ENCODE assay signal across 8 cellular contexts in the genomic region with DNA sequence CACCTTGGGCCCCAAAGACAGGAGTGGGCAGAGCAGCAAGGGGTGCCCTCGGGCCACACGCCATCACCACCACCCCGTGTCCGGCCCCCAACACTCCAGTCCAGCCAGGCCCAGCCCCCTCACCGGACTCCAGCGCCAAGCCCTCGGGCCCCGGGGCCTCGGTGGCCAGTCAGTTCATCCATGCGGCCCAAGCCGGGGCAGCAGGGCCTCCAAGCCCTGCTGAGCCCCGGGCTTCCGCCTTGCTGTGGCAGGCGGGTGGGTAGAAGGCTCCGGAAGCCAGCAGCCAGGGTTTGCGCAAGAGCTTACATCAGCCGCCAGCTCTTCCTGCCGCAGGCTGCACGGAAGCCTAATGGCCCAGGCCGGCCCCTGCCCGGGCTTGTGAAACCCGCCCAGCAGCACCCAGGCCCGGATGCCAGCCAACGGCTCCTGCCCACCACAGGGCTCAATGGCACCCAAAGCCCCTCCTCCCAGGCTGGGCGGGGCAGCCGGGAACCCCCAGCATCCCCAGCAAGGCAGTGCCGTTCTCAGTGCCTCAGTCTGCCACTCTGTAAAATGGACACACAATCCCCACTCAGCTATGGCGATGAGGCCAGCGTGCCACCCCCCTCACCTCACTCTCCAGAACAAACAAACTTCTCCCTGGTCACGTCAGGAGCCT. TPM values are rescaled to one million over a fixed set of nuclear protein-coding genes. Genes with fewer than 3 reads are reported as not detected.
DNase-seq lines count a peak whose midpoint lies in the region; ATAC-seq and TF ChIP-seq lines count a peak whose summit lies in the region.

No MANE protein-coding gene starts in this region.

- H3K4me2 ChIP-seq in OCI-LY3 (ENCODE audit: low read length) (peak overlapping the region; percentile 84), fibroblast of lung (ENCODE audit: extremely low read depth, insufficient read depth, low read length) (peak overlapping the region; percentile 82)

- TF ChIP-seq EP300 in upper lobe of left lung (IDR thresholded peaks at IDR 0.05): peak in 1 of 4 donors; percentile 60

- H3K4me3 ChIP-seq in OCI-LY3 (ENCODE audit: low read length): peak overlapping the region; percentile 99
- peak overlapping the region; percentile 38 to 58 (median 53) for H3K4me3 ChIP-seq in fibroblast of lung (replicated peaks in 1 of 4; ENCODE audit: control extremely low read depth in 1 of 4, insufficient read depth in 1 of 4, low read depth in 3 of 4, low read length in 4 of 4)
- peak overlapping the region; percentile 20 to 69 (median 45) for H3K4me3 ChIP-seq in upper lobe of left lung

- H3K4me1 ChIP-seq in OCI-LY3 (ENCODE audit: low read length) (peaks cover 5% of the 10 kb centered on the region), fibroblast of lung (ENCODE audit: control insufficient read depth, extremely low read depth, insufficient read depth, low read length) (no peaks in the 10 kb centered on the region), upper lobe of left lung (peaks cover 30 to 53% (median 32%) of the 10 kb centered on the region in 4 donors)

- peak overlapping the region; percentile 66 for H2AFZ ChIP-seq in OCI-LY3 (ENCODE audit: low read depth, low read length)
- no peak overlapping the region for H2AFZ ChIP-seq in fibroblast of lung (ENCODE audit: low read length)

- TF ChIP-seq CTCF in OCI-LY3 (IDR thresholded peaks at IDR 0.05; ENCODE audit: low read depth, low read length): no peak
- TF ChIP-seq CTCF in fibroblast of lung (conservative IDR thresholded peaks at IDR 0.05 in 1 of 2, IDR thresholded peaks at IDR 0.05 in 1 of 2; ENCODE audit: low read depth in 1 of 2, low read length in 2 of 2): no peak
- TF ChIP-seq CTCF in upper lobe of left lung (IDR thresholded peaks at IDR 0.05): no peak

- 2 to 23% methylated on average over 3 to 13 of the region's 30 CpGs for WGBS in upper lobe of left lung, 2 donors

- H3K79me2 ChIP-seq in OCI-LY3 (ENCODE audit: low read length) (peaks cover 23% of the 10 kb centered on the region), fibroblast of lung (ENCODE audit: control insufficient read depth, insufficient read depth, low read length) (peaks cover 78% of the 10 kb centered on the region)

- DNase-seq in NCI-H2196 (lab: John Stamatoyannopoulos, UW; ENCODE audit: unreplicated experiment) (peak; percentile 57), NCI-H2196 treated with DMSO at 0.1 percent for 48 hours (lab: John Stamatoyannopoulos, UW; ENCODE audit: unreplicated experiment) (no peak), activated T-cell treated with anti-CD3 and anti-CD28 coated beads for 48 hours (ENCODE audit: low read depth) (peak; percentile 86), fibroblast of lung (ENCODE audit: low read depth in 2 of 2) (peak; percentile 53 to 94), pons (ENCODE audit: low spot score) (peak; percentile 68), upper lobe of left lung (peak; percentile 96 to 98)

- H4K20me1 ChIP-seq in OCI-LY3 (ENCODE audit: insufficient read depth, low read length) (no peaks in the 10 kb centered on the region), fibroblast of lung (ENCODE audit: control insufficient read depth, extremely low read depth, insufficient read depth, low read length) (no peaks in the 10 kb centered on the region)

- peak overlapping the region; percentile 98 for H3K9ac ChIP-seq in OCI-LY3 (ENCODE audit: low read length)
- peak overlapping the region; percentile 72 for H3K9ac ChIP-seq in fibroblast of lung (ENCODE audit: insufficient read depth, low read length)

- H3K9me3 ChIP-seq in OCI-LY3 (ENCODE audit: insufficient read depth, low read length) (no peaks in the 10 kb centered on the region), fibroblast of lung (ENCODE audit: control insufficient read depth, insufficient read depth, low read depth, low read length) (no peaks in the 10 kb centered on the region), upper lobe of left lung (no peaks in the 10 kb centered on the region)

- H3K36me3 ChIP-seq in OCI-LY3 (replicated peaks; ENCODE audit: low read depth, low read length): no peaks in the 10 kb centered on the region
- peaks cover 12% of the 10 kb centered on the region for H3K36me3 ChIP-seq in fibroblast of lung (ENCODE audit: control insufficient read depth, insufficient read depth, low read length)
- H3K36me3 ChIP-seq in upper lobe of left lung: peaks cover 9 to 33% (median 21%) of the 10 kb centered on the region in 4 donors

- ATAC-seq in HG03095 (IDR thresholded peaks at IDR 0.05; ENCODE audit: unreplicated experiment) (peak; percentile 80), upper lobe of left lung (ENCODE audit: low FRiP score in 2 of 2) (peak; percentile 96 to 97)

- H3K27me3 ChIP-seq in OCI-LY3 (ENCODE audit: low read depth, low read length) (no peaks in the 10 kb centered on the region), fibroblast of lung (ENCODE audit: control insufficient read depth, insufficient read depth, low read length) (no peaks in the 10 kb centered on the region), upper lobe of left lung (no peaks in the 10 kb centered on the region)

- TF ChIP-seq POLR2A in upper lobe of left lung (IDR thresholded peaks at IDR 0.05): peak in 3 of 4 donors; percentile 46 to 77 (median 53)

- H3K27ac ChIP-seq in OCI-LY3 (ENCODE audit: low read length) (peak overlapping the region; percentile 73), fibroblast of lung (ENCODE audit: insufficient read depth, low read length) (peak overlapping the region; percentile 73), upper lobe of left lung (peak overlapping the region; percentile 88 to 95 (median 90))

RNA-seq across cellular contexts. Expression of gene TNRC18, which starts 26.5 kb away (rescaled TPM):
- total RNA-seq in fibroblast of lung: 32.1 and 38.5 TPM in 2 replicates
- polyA plus RNA-seq in fibroblast of lung: 19.7 and 21.7 TPM in 2 replicates
- polyA plus RNA-seq in fibroblast of lung (2012): 51.5 and 68.1 TPM in 2 replicates
- 145 and 179 TPM in 2 replicates for polyA minus RNA-seq in fibroblast of lung (ENCODE audit: low replicate concordance)
- total RNA-seq in upper lobe of left lung: 100 to 1,000 TPM; 101 to 617 (median 128) TPM

Comparison
In these comparisons a context has a peak if more than half of its experiments do, and no peak if none do; other contexts are left out.
1. H3K4me3 ChIP-seq: peak in every context shown above with its lines; median percentile 99 in OCI-LY3; 53 in fibroblast of lung; 45 in upper lobe of left lung.